In genomic region chr9:88390371-88390990, GRCh38 we compare ENCODE assay signal across 9 cellular contexts. TPM values are rescaled to one million over a fixed set of nuclear protein-coding genes. Genes with fewer than 3 reads are reported as not detected.
DNase-seq lines count a peak whose midpoint lies in the region; ATAC-seq and TF ChIP-seq lines count a peak whose summit lies in the region.
"Had no signal": no experiment of that assay in that cellular context is flagged by ENCODE, and none has a peak within 500 bp of the region (broad histone marks: within the 10 kb centered on the region; RNA-seq: fewer than 3 reads in every experiment).

No MANE protein-coding gene starts in this region.

- H3K9me3 ChIP-seq in DND-41 (ENCODE audit: insufficient read depth, low read length, severe bottlenecking), result no peaks in the 10 kb centered on the region
- H3K9me3 ChIP-seq in OCI-LY1 (ENCODE audit: low read length), result no peaks in the 10 kb centered on the region
- H3K9me3 ChIP-seq in endocrine pancreas (ENCODE audit: control insufficient read depth, low read length), result no peaks in the 10 kb centered on the region
- H3K9me3 ChIP-seq in neural cell (ENCODE audit: low read length), result no peaks in the 10 kb centered on the region

- H3K79me2 ChIP-seq in DND-41 (ENCODE audit: insufficient read depth, low read length) (peaks cover 64% of the 10 kb centered on the region), OCI-LY1 (ENCODE audit: insufficient read depth, low read length) (peaks cover 37% of the 10 kb centered on the region), neural cell (replicated peaks; ENCODE audit: insufficient read depth, low read length) (peaks cover 61% of the 10 kb centered on the region)

- H2AFZ ChIP-seq in DND-41 (ENCODE audit: low read depth, low read length), result no peak overlapping the region
- H2AFZ ChIP-seq in OCI-LY1 (ENCODE audit: low read length), result no peak overlapping the region
- no peak overlapping the region for H2AFZ ChIP-seq in neural cell (ENCODE audit: low read depth, low read length)

- peak overlapping the region in 1 of 2 experiments; percentile 97; a peak in 1 of 4 replicates for H3K4me3 ChIP-seq in DND-41 (ENCODE audit: low read depth in 1 of 2, low read length in 2 of 2)
- no peak overlapping the region for H3K4me3 ChIP-seq in OCI-LY1 (ENCODE audit: low read depth, low read length, poor library complexity, severe bottlenecking)
- peak overlapping the region; percentile 97 for H3K4me3 ChIP-seq in endocrine pancreas (ENCODE audit: control insufficient read depth, insufficient read depth, low read length)
- peak overlapping the region; percentile 79 for H3K4me3 ChIP-seq in neural cell (ENCODE audit: low read length)

- H3K9ac ChIP-seq in DND-41 (ENCODE audit: low read depth, low read length) (no peak overlapping the region; the same call in 1 of the 2 replicates), OCI-LY1 (ENCODE audit: low read length) (no peak overlapping the region), endocrine pancreas (ENCODE audit: control insufficient read depth, insufficient read depth, low read length) (no peak overlapping the region), neural cell (ENCODE audit: low read length) (peak overlapping the region; percentile 92)

- no peak for TF ChIP-seq RAD21 in neural cell (conservative IDR thresholded peaks at IDR 0.05)

- peaks cover 34% of the 10 kb centered on the region for H3K4me1 ChIP-seq in DND-41 (ENCODE audit: insufficient read depth, low read length)
- peaks cover 17% of the 10 kb centered on the region for H3K4me1 ChIP-seq in OCI-LY1 (ENCODE audit: insufficient read depth, low read length, severe bottlenecking)
- H3K4me1 ChIP-seq in endocrine pancreas (ENCODE audit: control insufficient read depth, insufficient read depth, low read length), result no peaks in the 10 kb centered on the region

- H3K27ac ChIP-seq in DND-41 (ENCODE audit: low read length), result no peak overlapping the region
- H3K27ac ChIP-seq in OCI-LY1 (ENCODE audit: low read depth, low read length, poor library complexity, severe bottlenecking), result no peak overlapping the region
- peak overlapping the region; percentile 89 for H3K27ac ChIP-seq in neural cell (ENCODE audit: low read length)

- ATAC-seq in DND-41 (ENCODE audit: insufficient read depth, low read depth) (no peak), GM18907 (IDR thresholded peaks at IDR 0.05; ENCODE audit: unreplicated experiment) (no peak), GM21447 (IDR thresholded peaks at IDR 0.05; ENCODE audit: unreplicated experiment) (no peak), GM18858 (IDR thresholded peaks at IDR 0.05; ENCODE audit: unreplicated experiment) (no peak)

- peaks cover 41% of the 10 kb centered on the region for H4K20me1 ChIP-seq in DND-41 (ENCODE audit: insufficient read depth, low read length)
- H4K20me1 ChIP-seq in OCI-LY1 (ENCODE audit: insufficient read depth, low read length), result no peaks in the 10 kb centered on the region
- no peaks in the 10 kb centered on the region for H4K20me1 ChIP-seq in neural cell (ENCODE audit: insufficient read depth)

- H3F3A ChIP-seq in OCI-LY1 (ENCODE audit: insufficient read depth, low read length) (no peaks in the 10 kb centered on the region), neural cell (ENCODE audit: insufficient read depth, low read length, poor library complexity, severe bottlenecking) (no peaks in the 10 kb centered on the region)

- H3K4me2 ChIP-seq in DND-41 (ENCODE audit: insufficient read depth, low read length), result peak overlapping the region; percentile 82
- H3K4me2 ChIP-seq in OCI-LY1 (ENCODE audit: low read length), result peak overlapping the region; percentile 99
- peak overlapping the region; percentile 50 for H3K4me2 ChIP-seq in neural cell (ENCODE audit: low read length)

- H3K36me3 ChIP-seq in DND-41 (ENCODE audit: insufficient read depth, low read length) (peaks cover 8% of the 10 kb centered on the region), OCI-LY1 (ENCODE audit: insufficient read depth, low read length) (no peaks in the 10 kb centered on the region; the same call in 1 of the 2 replicates), endocrine pancreas (ENCODE audit: control insufficient read depth, insufficient read depth, low read length) (no peaks in the 10 kb centered on the region), neural cell (ENCODE audit: insufficient read depth, low read length) (no peaks in the 10 kb centered on the region)

- DNase-seq in DND-41, result no peak
- no peak for DNase-seq in HuH-7 (ENCODE audit: low spot score)
- DNase-seq: kidney glomerular epithelial cell had no signal

- H3K27me3 ChIP-seq in DND-41 (ENCODE audit: insufficient read depth, low read length, poor library complexity), result no peaks in the 10 kb centered on the region
- H3K27me3 ChIP-seq in OCI-LY1 (ENCODE audit: insufficient read depth, low read length), result no peaks in the 10 kb centered on the region
- no peaks in the 10 kb centered on the region for H3K27me3 ChIP-seq in endocrine pancreas (ENCODE audit: control insufficient read depth, insufficient read depth, low read length)
- no peaks in the 10 kb centered on the region for H3K27me3 ChIP-seq in neural cell (ENCODE audit: insufficient read depth, low read depth, low read length)

- H3K9me2 ChIP-seq in OCI-LY1 (ENCODE audit: low read depth, low read length) (no peaks in the 10 kb centered on the region), neural cell (ENCODE audit: insufficient read depth, low read length) (no peaks in the 10 kb centered on the region)

- TF ChIP-seq EP300 in neural cell (conservative IDR thresholded peaks at IDR 0.05; ENCODE audit: poor library complexity, severe bottlenecking), result no peak

- TF ChIP-seq CTCF in DND-41 (IDR thresholded peaks at IDR 0.05; ENCODE audit: borderline replicate concordance, extremely low read depth, low read length, poor library complexity, severe bottlenecking), result no peak
- no peak for TF ChIP-seq CTCF in OCI-LY1 (IDR thresholded peaks at IDR 0.05; ENCODE audit: low read length)
- TF ChIP-seq CTCF in neural cell (IDR thresholded peaks at IDR 0.05; ENCODE audit: poor library complexity, severe bottlenecking), result no peak

TF ChIP-seq in neural cell, 6 proteins besides CTCF, POLR2A, EP300 and RAD21:
- TF ChIP-seq MXI1 (conservative IDR thresholded peaks at IDR 0.05; ENCODE audit: poor library complexity, severe bottlenecking) (no peak), POLR2AphosphoS5 (IDR thresholded peaks at IDR 0.05) (no peak), TAF1 (IDR thresholded peaks at IDR 0.05; ENCODE audit: low read depth) (no peak), REST (IDR thresholded peaks at IDR 0.05; ENCODE audit: borderline replicate concordance) (no peak), EZH2 (IDR thresholded peaks at IDR 0.05; ENCODE audit: borderline replicate concordance, insufficient read depth, low read length, poor library complexity, severe bottlenecking) (no peak), SMC3 (conservative IDR thresholded peaks at IDR 0.05; ENCODE audit: poor library complexity) (no peak)

RNA-seq across cellular contexts. Expression of gene SPIN1, which starts 2.2 kb away (rescaled TPM):
- 278 and 282 TPM in 2 replicates for polyA plus RNA-seq in neural cell
- 299 and 322 TPM in 2 replicates for polyA minus RNA-seq in neural cell
